ENCODE assay signal across 1 cellular context in genomic region chr1:28933277-28933676, GRCh38.
TF ChIP-seq lines count a peak whose summit lies in the region.

No MANE protein-coding gene starts in this region.

TF ChIP-seq in K562, 482 proteins besides CTCF, POLR2A, EP300 and RAD21 (continued from another document):
- no peak for TF ChIP-seq ATF1 (CRISPR knock-in tag; IDR thresholded peaks at IDR 0.05)
- TF ChIP-seq ATF1 (tag; IDR thresholded peaks at IDR 0.05): no peak
- TF ChIP-seq FOXJ2 (tag; IDR thresholded peaks at IDR 0.05): no peak
- TF ChIP-seq RCOR1 (IDR thresholded peaks at IDR 0.05; ENCODE audit: borderline replicate concordance in 1 of 2, low read depth in 2 of 2, low read length in 2 of 2): peak in 1 of 2 experiments; percentile 74; a peak in 2 of 4 replicates
- TF ChIP-seq EP400 (IDR thresholded peaks at IDR 0.05): no peak
- peak; percentile 39 for TF ChIP-seq PKNOX1 (IDR thresholded peaks at IDR 0.05)
- TF ChIP-seq PBX2 (CRISPR knock-in tag; IDR thresholded peaks at IDR 0.05; ENCODE audit: low read depth): no peak
- TF ChIP-seq PBX2 (tag; conservative IDR thresholded peaks at IDR 0.05; ENCODE audit: low read depth): peak; percentile 53
- TF ChIP-seq HDAC1 (IDR thresholded peaks at IDR 0.05): peak in 1 of 2 experiments; percentile 72; a peak in 1 of 4 replicates
- TF ChIP-seq KDM1A (IDR thresholded peaks at IDR 0.05): peak; percentile 89 to 91
- no peak for TF ChIP-seq ZNF175 (CRISPR knock-in tag; IDR thresholded peaks at IDR 0.05; ENCODE audit: low read depth)
- TF ChIP-seq MEIS2 (IDR thresholded peaks at IDR 0.05; ENCODE audit: partially characterized antibody): peak; percentile 70
- TF ChIP-seq ZBTB34 (CRISPR knock-in tag; IDR thresholded peaks at IDR 0.05): no peak
- TF ChIP-seq CBFA2T3 (IDR thresholded peaks at IDR 0.05): 0 out of 2 replicates have a peak, but pooled peaks have one; percentile 8
